20 cellular contexts compared by ENCODE assay signal in genomic region chr1:8392522-8392921, GRCh38.
DNase-seq lines count a peak whose midpoint lies in the region; ATAC-seq and TF ChIP-seq lines count a peak whose summit lies in the region.
"Had no signal": no experiment of that assay in that cellular context is flagged by ENCODE, and none has a peak within 500 bp of the region (broad histone marks: within the 10 kb centered on the region; RNA-seq: fewer than 3 reads in every experiment).

No MANE protein-coding gene starts in this region.

- 86% methylated on average over 7 of the region's 7 CpGs for WGBS in SK-N-SH (ENCODE audit: low lambda C conversion rate)
- WGBS in gastroesophageal sphincter (ENCODE audit: low coverage in 1 of 2), 2 donors = 86 to 87% methylated on average over 5 of the region's 7 CpGs

- H3K4me2 ChIP-seq in SK-N-SH = no peak overlapping the region

- CTCF ChIA-PET in SK-N-SH (lab: Yijun Ruan, JAX) = no interaction called here

- H3K9ac ChIP-seq in SK-N-SH (no peak overlapping the region), skeletal muscle tissue (ENCODE audit: low read depth in 1 of 3, low read length in 3 of 3) (no peak overlapping the region)

- peaks cover 16% of the 10 kb centered on the region for H3K36me3 Mint-ChIP-seq in activated naive CD4-positive, alpha-beta T cell treated with anti-CD3 and anti-CD28 coated beads, Interleukin-2, amount 50 U/mL, for 24 hours

- peaks cover 36% of the 10 kb centered on the region for H3F3A ChIP-seq in SK-N-SH (replicated peaks; ENCODE audit: insufficient read depth)

- POLR2A ChIA-PET in SK-N-SH (lab: Yijun Ruan, JAX) = interaction anchor here (1.3 kb wide), 1 partner anchor 20 kb away, joined by 4 read pairs; no protein-coding TSS in a partner anchor

- peak overlapping the region; percentile 84 for H3K27ac Mint-ChIP-seq in activated naive CD4-positive, alpha-beta T cell treated with anti-CD3 and anti-CD28 coated beads, Interleukin-2, amount 50 U/mL, for 24 hours
- H3K27ac Mint-ChIP-seq: activated CD4-positive, alpha-beta T cell treated with anti-CD3 and anti-CD28 coated beads, Interleukin-2, amount 10 ng/mL, durations not matched to agents 24 days and 14 days; CD8-positive, alpha-beta T cell had no signal

- H3K36me3 ChIP-seq in SK-N-SH (replicated peaks in 1 of 2; ENCODE audit: control insufficient read depth in 1 of 2, insufficient read depth in 2 of 2, low read length in 1 of 2) = peaks cover under 1 to 26% of the 10 kb centered on the region in 2 experiments
- H3K36me3 ChIP-seq in gastroesophageal sphincter = peaks cover 0 to 16% of the 10 kb centered on the region in 2 donors
- H3K36me3 ChIP-seq in skeletal muscle tissue (ENCODE audit: control insufficient read depth in 3 of 3, insufficient read depth in 3 of 3, low read length in 3 of 3) = peaks cover 13 to 16% (median 13%) of the 10 kb centered on the region in 3 donors

- no peak for TF ChIP-seq CTCF in SK-N-SH (IDR thresholded peaks at IDR 0.05)
- no peak for TF ChIP-seq CTCF in gastroesophageal sphincter (IDR thresholded peaks at IDR 0.05)

- no peaks in the 10 kb centered on the region for H3K9me3 ChIP-seq in SK-N-SH
- H3K9me3 ChIP-seq in gastroesophageal sphincter = no peaks in the 10 kb centered on the region
- no peaks in the 10 kb centered on the region for H3K9me3 ChIP-seq in skeletal muscle tissue (ENCODE audit: control insufficient read depth in 3 of 3, low read length in 3 of 3)

- H3K27ac ChIP-seq in SK-N-SH (ENCODE audit: low read depth in 2 of 2, low read length in 1 of 2) (peak overlapping the region in 1 of 2 experiments; percentile 53; a peak in 2 of 4 replicates), gastroesophageal sphincter (peak overlapping the region in 3 of 4 donors; percentile 15 to 57 (median 33)), skeletal muscle tissue (ENCODE audit: low read depth, low read length) (peak overlapping the region; percentile 27)
- H3K27ac ChIP-seq: epithelial cell of prostate had no signal

- TF ChIP-seq EP300 in SK-N-SH (IDR thresholded peaks at IDR 0.05; ENCODE audit: borderline replicate concordance in 1 of 2, low read depth in 1 of 2, low read length in 1 of 2) = 0 out of 4 replicates have a peak, but pooled peaks of 1 of the 2 experiments have one; percentile 26
- no peak for TF ChIP-seq EP300 in gastroesophageal sphincter (IDR thresholded peaks at IDR 0.05)

- peaks cover 13% of the 10 kb centered on the region; the same call in 1 of the 2 replicates for H4K20me1 ChIP-seq in SK-N-SH (ENCODE audit: insufficient read depth)

- no peak for ATAC-seq in gastroesophageal sphincter
- no peak for ATAC-seq in GM18870 (IDR thresholded peaks at IDR 0.05; ENCODE audit: unreplicated experiment)
- ATAC-seq in GM21528 (IDR thresholded peaks at IDR 0.05; ENCODE audit: low FRiP score, unreplicated experiment) = no peak
- ATAC-seq in HG02870 (IDR thresholded peaks at IDR 0.05; ENCODE audit: unreplicated experiment) = no peak
- ATAC-seq: CD8-positive, alpha-beta T cell; left colon had no signal

- no peak overlapping the region for H2AFZ ChIP-seq in SK-N-SH (ENCODE audit: low read depth)

- H3K4me1 ChIP-seq in SK-N-SH (ENCODE audit: control insufficient read depth in 1 of 2, insufficient read depth in 2 of 2, low read depth in 1 of 2, low read length in 1 of 2) = peaks cover 31 to 32% of the 10 kb centered on the region in 2 experiments
- peaks cover 28 to 98% (median 35%) of the 10 kb centered on the region in 3 donors for H3K4me1 ChIP-seq in gastroesophageal sphincter
- peaks cover 35 to 58% (median 42%) of the 10 kb centered on the region in 3 donors for H3K4me1 ChIP-seq in skeletal muscle tissue (ENCODE audit: control insufficient read depth in 3 of 3, insufficient read depth in 3 of 3, low read length in 3 of 3)

- peak overlapping the region; percentile 20 for H3K4me3 Mint-ChIP-seq in activated naive CD4-positive, alpha-beta T cell treated with anti-CD3 and anti-CD28 coated beads, Interleukin-2, amount 50 U/mL, for 24 hours
- H3K4me3 Mint-ChIP-seq: activated CD4-positive, alpha-beta T cell treated with anti-CD3 and anti-CD28 coated beads, Interleukin-2, amount 10 ng/mL, durations not matched to agents 24 days and 14 days; CD8-positive, alpha-beta T cell; neural crest cell had no signal

- peaks cover under 1% of the 10 kb centered on the region for H3K9me3 Mint-ChIP-seq in activated naive CD4-positive, alpha-beta T cell treated with anti-CD3 and anti-CD28 coated beads, Interleukin-2, amount 50 U/mL, for 24 hours
- H3K9me3 Mint-ChIP-seq: activated CD4-positive, alpha-beta T cell treated with anti-CD3 and anti-CD28 coated beads, Interleukin-2, amount 10 ng/mL, durations not matched to agents 24 days and 14 days; CD8-positive, alpha-beta T cell; neural crest cell had no signal

- no peaks in the 10 kb centered on the region for H3K27me3 ChIP-seq in SK-N-SH (ENCODE audit: insufficient read depth)
- no peaks in the 10 kb centered on the region for H3K27me3 ChIP-seq in gastroesophageal sphincter
- no peaks in the 10 kb centered on the region for H3K27me3 ChIP-seq in skeletal muscle tissue (ENCODE audit: control insufficient read depth in 3 of 3, insufficient read depth in 3 of 3, low read length in 3 of 3)
- H3K27me3 ChIP-seq: dorsolateral prefrontal cortex had no signal

- H3K4me1 Mint-ChIP-seq in activated naive CD4-positive, alpha-beta T cell treated with anti-CD3 and anti-CD28 coated beads, Interleukin-2, amount 50 U/mL, for 24 hours = peaks cover 92% of the 10 kb centered on the region

- no peak for DNase-seq in activated naive CD4-positive, alpha-beta T cell treated with Interleukin-2 at 50 U/mL for 16 hours
- DNase-seq in SK-N-SH = peak; percentile 61
- DNase-seq: activated CD4-positive, alpha-beta T cell treated with anti-CD3 and anti-CD28 coated beads, Interleukin-2, amount 10 ng/mL, durations not matched to agents 24 days and 14 days; activated T-cell treated with anti-CD3 and anti-CD28 coated beads, Interleukin-2, amount 50 U/mL, for 1 hour; CD8-positive, alpha-beta T cell; DMS79; dorsolateral prefrontal cortex; left colon; midbrain; MV-4-11; NCI-H187 treated with DMSO at 0.1 percent for 48 hours; NCI-H226 had no signal

- no peak overlapping the region for H3K4me3 ChIP-seq in SK-N-SH (ENCODE audit: low read depth in 2 of 2, low read length in 1 of 2)
- no peak overlapping the region for H3K4me3 ChIP-seq in gastroesophageal sphincter
- H3K4me3 ChIP-seq in skeletal muscle tissue (ENCODE audit: low read length in 3 of 3) = no peak overlapping the region

- peaks cover 55% of the 10 kb centered on the region for H3K79me2 ChIP-seq in SK-N-SH (ENCODE audit: insufficient read depth)

- H3K27me3 Mint-ChIP-seq in activated naive CD4-positive, alpha-beta T cell treated with anti-CD3 and anti-CD28 coated beads, Interleukin-2, amount 50 U/mL, for 24 hours = no peaks in the 10 kb centered on the region
- H3K27me3 Mint-ChIP-seq: activated CD4-positive, alpha-beta T cell treated with anti-CD3 and anti-CD28 coated beads, Interleukin-2, amount 10 ng/mL, durations not matched to agents 24 days and 14 days had no signal

- TF ChIP-seq POLR2A in gastroesophageal sphincter (IDR thresholded peaks at IDR 0.05) = no peak

- TF ChIP-seq RAD21 in SK-N-SH (IDR thresholded peaks at IDR 0.05; ENCODE audit: low read length) = no peak

- no peaks in the 10 kb centered on the region for H3K9me2 ChIP-seq in SK-N-SH

TF ChIP-seq in SK-N-SH, 30 proteins besides CTCF, POLR2A, EP300 and RAD21 (continues in another document):
- TF ChIP-seq ZBTB33 (IDR thresholded peaks at IDR 0.05; ENCODE audit: borderline replicate concordance, low read depth) (no peak), MEF2A (IDR thresholded peaks at IDR 0.05; ENCODE audit: borderline replicate concordance, low read depth) (no peak), NFIC (IDR thresholded peaks at IDR 0.05; ENCODE audit: borderline replicate concordance) (no peak), TEAD4 (IDR thresholded peaks at IDR 0.05; ENCODE audit: borderline replicate concordance, insufficient read depth) (no peak), PBX3 (IDR thresholded peaks at IDR 0.05) (no peak), MAX (IDR thresholded peaks at IDR 0.05; ENCODE audit: low read depth) (no peak), POLR2AphosphoS5 (IDR thresholded peaks at IDR 0.05; ENCODE audit: low read depth, low read length) (no peak), FOSL2 (IDR thresholded peaks at IDR 0.05; ENCODE audit: borderline replicate concordance, low read depth) (no peak), CHD2 (IDR thresholded peaks at IDR 0.05; ENCODE audit: low read length, partially characterized antibody) (peak; percentile 16), MXI1 (IDR thresholded peaks at IDR 0.05; ENCODE audit: low read depth, low read length) (no peak)
